Comparison of ENCODE assay signal across 1 cellular context in the genomic region with DNA sequence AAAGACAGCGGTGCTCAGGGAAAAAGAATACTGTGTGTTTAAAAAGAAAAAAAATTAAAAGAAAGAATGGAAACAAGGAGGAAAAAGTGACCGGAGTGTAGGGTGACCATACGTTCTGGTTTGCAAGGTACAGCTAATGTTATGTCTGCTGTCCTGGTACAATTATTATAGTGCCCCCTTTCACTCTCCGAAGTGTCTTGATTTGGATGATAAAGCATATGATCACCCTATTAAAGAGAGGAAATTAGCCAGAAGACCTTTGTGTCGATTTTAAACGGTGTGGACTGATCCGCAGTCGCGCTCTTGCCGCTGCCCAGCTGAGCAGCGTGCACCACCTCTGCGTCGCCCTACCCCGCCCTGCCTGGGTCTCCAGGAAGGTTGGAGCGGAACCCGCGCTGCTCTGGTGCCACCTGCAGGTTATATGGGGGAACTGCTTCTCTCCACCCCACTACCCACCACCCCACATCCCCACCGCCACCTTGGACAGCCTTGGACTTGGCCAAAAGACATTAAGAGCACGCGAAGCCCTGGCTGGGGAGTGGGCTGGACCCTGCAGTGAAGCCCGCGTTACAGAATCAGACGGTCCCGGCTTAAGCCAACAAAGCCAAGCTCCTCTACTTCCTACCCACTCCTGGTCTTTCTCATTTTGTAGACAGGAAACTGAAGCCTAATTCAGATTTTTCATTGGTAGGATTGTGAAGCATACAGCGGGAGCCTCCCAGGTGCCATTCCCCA.
TF ChIP-seq lines count a peak whose summit lies in the region.

No MANE protein-coding gene starts in this region.

TF ChIP-seq in HEK293, 187 proteins besides CTCF, POLR2A, EP300 and RAD21 (continued from another document and continues in another):
- TF ChIP-seq ZBTB20 (tag by site-specific recombination; IDR thresholded peaks at IDR 0.05) (no peak), ZNF530 (tag by site-specific recombination; IDR thresholded peaks at IDR 0.05; ENCODE audit: low read depth) (no peak), REPIN1 (tag by site-specific recombination; IDR thresholded peaks at IDR 0.05; ENCODE audit: low read depth) (no peak), ZNF510 (tag by site-specific recombination; IDR thresholded peaks at IDR 0.05; ENCODE audit: insufficient replicate concordance) (no peak), ZNF132 (tag by site-specific recombination; IDR thresholded peaks at IDR 0.05; ENCODE audit: borderline replicate concordance) (no peak), ZFP69B (tag by site-specific recombination; IDR thresholded peaks at IDR 0.05) (0 out of 2 replicates have a peak, but pooled peaks have one; percentile 12), ZBTB8A (tag by site-specific recombination; IDR thresholded peaks at IDR 0.05) (no peak), ZNF626 (tag by site-specific recombination; IDR thresholded peaks at IDR 0.05) (no peak), ZNF529 (tag by site-specific recombination; IDR thresholded peaks at IDR 0.05; ENCODE audit: insufficient replicate concordance) (no peak), GLIS1 (tag by site-specific recombination; IDR thresholded peaks at IDR 0.05) (peak; percentile 64), TCF7L2 (IDR thresholded peaks at IDR 0.05; ENCODE audit: borderline replicate concordance, low read depth, low read length) (no peak), ZBTB17 (tag by site-specific recombination; IDR thresholded peaks at IDR 0.05) (peak; percentile 96), ZNF16 (tag by site-specific recombination; IDR thresholded peaks at IDR 0.05; ENCODE audit: low read depth) (no peak), ZNF776 (tag by site-specific recombination; IDR thresholded peaks at IDR 0.05; ENCODE audit: borderline replicate concordance) (no peak), ZNF768 (tag by site-specific recombination; IDR thresholded peaks at IDR 0.05) (no peak), ZNF571 (tag by site-specific recombination; IDR thresholded peaks at IDR 0.05) (no peak), ZNF202 (tag by site-specific recombination; IDR thresholded peaks at IDR 0.05; ENCODE audit: borderline replicate concordance) (no peak), ZNF654 (tag by site-specific recombination; IDR thresholded peaks at IDR 0.05; ENCODE audit: low read depth) (peak; percentile 86), ZFP3 (tag by site-specific recombination; IDR thresholded peaks at IDR 0.05; ENCODE audit: low read depth) (no peak), ZSCAN16 (tag by site-specific recombination; IDR thresholded peaks at IDR 0.05) (no peak), ZNF473 (tag by site-specific recombination; IDR thresholded peaks at IDR 0.05) (no peak), BCL11A (tag by site-specific recombination; IDR thresholded peaks at IDR 0.05; ENCODE audit: low read depth) (no peak), ZNF549 (tag by site-specific recombination; IDR thresholded peaks at IDR 0.05) (no peak), ZNF248 (tag by site-specific recombination; IDR thresholded peaks at IDR 0.05) (no peak), ZNF292 (tag by site-specific recombination; IDR thresholded peaks at IDR 0.05; ENCODE audit: borderline replicate concordance, low read depth) (no peak), ZNF521 (tag by site-specific recombination; IDR thresholded peaks at IDR 0.05) (no peak), ZNF658 (tag by site-specific recombination; IDR thresholded peaks at IDR 0.05) (no peak), KLF7 (tag by site-specific recombination; IDR thresholded peaks at IDR 0.05; ENCODE audit: borderline replicate concordance) (no peak), ZEB2 (tag by site-specific recombination; IDR thresholded peaks at IDR 0.05) (0 out of 2 replicates have a peak, but pooled peaks have one; percentile 41), ZNF311 (tag by site-specific recombination; IDR thresholded peaks at IDR 0.05; ENCODE audit: borderline replicate concordance) (no peak), KLF9 (tag by site-specific recombination; IDR thresholded peaks at IDR 0.05; ENCODE audit: low read depth) (peak; percentile 27; the same call in 1 of the 2 replicates), ZNF701 (tag by site-specific recombination; IDR thresholded peaks at IDR 0.05) (no peak)
- TF ChIP-seq, protein P1, sequence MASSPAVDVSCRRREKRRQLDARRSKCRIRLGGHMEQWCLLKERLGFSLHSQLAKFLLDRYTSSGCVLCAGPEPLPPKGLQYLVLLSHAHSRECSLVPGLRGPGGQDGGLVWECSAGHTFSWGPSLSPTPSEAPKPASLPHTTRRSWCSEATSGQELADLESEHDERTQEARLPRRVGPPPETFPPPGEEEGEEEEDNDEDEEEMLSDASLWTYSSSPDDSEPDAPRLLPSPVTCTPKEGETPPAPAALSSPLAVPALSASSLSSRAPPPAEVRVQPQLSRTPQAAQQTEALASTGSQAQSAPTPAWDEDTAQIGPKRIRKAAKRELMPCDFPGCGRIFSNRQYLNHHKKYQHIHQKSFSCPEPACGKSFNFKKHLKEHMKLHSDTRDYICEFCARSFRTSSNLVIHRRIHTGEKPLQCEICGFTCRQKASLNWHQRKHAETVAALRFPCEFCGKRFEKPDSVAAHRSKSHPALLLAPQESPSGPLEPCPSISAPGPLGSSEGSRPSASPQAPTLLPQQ (tag by site-specific recombination; IDR thresholded peaks at IDR 0.05): peak; percentile 29; the same call in 1 of the 2 replicates
- TF ChIP-seq, protein P2, sequence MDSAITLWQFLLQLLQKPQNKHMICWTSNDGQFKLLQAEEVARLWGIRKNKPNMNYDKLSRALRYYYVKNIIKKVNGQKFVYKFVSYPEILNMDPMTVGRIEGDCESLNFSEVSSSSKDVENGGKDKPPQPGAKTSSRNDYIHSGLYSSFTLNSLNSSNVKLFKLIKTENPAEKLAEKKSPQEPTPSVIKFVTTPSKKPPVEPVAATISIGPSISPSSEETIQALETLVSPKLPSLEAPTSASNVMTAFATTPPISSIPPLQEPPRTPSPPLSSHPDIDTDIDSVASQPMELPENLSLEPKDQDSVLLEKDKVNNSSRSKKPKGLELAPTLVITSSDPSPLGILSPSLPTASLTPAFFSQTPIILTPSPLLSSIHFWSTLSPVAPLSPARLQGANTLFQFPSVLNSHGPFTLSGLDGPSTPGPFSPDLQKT (IDR thresholded peaks at IDR 0.05; ENCODE audit: borderline replicate concordance, low read depth, low read length): no peak
- TF ChIP-seq, protein P3, sequence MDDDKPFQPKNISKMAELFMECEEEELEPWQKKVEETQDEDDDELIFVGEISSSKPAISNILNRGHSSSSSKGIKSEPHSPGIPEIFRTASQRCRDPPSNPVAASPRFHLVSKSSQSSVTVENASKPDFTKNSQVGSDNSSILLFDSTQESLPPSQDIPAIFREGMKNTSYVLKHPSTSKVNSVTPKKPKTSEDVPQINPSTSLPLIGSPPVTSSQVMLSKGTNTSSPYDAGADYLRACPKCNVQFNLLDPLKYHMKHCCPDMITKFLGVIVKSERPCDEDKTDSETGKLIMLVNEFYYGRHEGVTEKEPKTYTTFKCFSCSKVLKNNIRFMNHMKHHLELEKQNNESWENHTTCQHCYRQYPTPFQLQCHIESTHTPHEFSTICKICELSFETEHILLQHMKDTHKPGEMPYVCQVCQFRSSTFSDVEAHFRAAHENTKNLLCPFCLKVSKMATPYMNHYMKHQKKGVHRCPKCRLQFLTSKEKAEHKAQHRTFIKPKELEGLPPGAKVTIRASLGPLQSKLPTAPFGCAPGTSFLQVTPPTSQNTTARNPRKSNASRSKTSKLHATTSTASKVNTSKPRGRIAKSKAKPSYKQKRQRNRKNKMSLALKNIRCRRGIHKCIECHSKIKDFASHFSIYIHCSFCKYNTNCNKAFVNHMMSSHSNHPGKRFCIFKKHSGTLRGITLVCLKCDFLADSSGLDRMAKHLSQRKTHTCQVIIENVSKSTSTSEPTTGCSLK (tag by site-specific recombination; IDR thresholded peaks at IDR 0.05): no peak
- TF ChIP-seq, protein P4, sequence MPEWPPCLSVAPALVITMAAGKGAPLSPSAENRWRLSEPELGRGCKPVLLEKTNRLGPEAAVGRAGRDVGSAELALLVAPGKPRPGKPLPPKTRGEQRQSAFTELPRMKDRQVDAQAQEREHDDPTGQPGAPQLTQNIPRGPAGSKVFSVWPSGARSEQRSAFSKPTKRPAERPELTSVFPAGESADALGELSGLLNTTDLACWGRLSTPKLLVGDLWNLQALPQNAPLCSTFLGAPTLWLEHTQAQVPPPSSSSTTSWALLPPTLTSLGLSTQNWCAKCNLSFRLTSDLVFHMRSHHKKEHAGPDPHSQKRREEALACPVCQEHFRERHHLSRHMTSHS (tag by site-specific recombination; IDR thresholded peaks at IDR 0.05): no peak
- TF ChIP-seq, protein P5, sequence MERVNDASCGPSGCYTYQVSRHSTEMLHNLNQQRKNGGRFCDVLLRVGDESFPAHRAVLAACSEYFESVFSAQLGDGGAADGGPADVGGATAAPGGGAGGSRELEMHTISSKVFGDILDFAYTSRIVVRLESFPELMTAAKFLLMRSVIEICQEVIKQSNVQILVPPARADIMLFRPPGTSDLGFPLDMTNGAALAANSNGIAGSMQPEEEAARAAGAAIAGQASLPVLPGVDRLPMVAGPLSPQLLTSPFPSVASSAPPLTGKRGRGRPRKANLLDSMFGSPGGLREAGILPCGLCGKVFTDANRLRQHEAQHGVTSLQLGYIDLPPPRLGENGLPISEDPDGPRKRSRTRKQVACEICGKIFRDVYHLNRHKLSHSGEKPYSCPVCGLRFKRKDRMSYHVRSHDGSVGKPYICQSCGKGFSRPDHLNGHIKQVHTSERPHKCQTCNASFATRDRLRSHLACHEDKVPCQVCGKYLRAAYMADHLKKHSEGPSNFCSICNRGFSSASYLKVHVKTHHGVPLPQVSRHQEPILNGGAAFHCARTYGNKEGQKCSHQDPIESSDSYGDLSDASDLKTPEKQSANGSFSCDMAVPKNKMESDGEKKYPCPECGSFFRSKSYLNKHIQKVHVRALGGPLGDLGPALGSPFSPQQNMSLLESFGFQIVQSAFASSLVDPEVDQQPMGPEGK (tag by site-specific recombination; IDR thresholded peaks at IDR 0.05): peak; percentile 53; the same call in 1 of the 2 replicates
- TF ChIP-seq, protein P6, sequence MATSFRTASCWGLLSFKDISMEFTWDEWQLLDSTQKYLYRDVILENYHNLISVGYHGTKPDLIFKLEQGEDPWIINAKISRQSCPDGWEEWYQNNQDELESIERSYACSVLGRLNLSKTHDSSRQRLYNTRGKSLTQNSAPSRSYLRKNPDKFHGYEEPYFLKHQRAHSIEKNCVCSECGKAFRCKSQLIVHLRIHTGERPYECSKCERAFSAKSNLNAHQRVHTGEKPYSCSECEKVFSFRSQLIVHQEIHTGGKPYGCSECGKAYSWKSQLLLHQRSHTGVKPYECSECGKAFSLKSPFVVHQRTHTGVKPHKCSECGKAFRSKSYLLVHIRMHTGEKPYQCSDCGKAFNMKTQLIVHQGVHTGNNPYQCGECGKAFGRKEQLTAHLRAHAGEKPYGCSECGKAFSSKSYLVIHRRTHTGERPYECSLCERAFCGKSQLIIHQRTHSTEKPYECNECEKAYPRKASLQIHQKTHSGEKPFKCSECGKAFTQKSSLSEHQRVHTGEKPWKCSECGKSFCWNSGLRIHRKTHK (tag by site-specific recombination; IDR thresholded peaks at IDR 0.05): no peak
- TF ChIP-seq, protein P7, sequence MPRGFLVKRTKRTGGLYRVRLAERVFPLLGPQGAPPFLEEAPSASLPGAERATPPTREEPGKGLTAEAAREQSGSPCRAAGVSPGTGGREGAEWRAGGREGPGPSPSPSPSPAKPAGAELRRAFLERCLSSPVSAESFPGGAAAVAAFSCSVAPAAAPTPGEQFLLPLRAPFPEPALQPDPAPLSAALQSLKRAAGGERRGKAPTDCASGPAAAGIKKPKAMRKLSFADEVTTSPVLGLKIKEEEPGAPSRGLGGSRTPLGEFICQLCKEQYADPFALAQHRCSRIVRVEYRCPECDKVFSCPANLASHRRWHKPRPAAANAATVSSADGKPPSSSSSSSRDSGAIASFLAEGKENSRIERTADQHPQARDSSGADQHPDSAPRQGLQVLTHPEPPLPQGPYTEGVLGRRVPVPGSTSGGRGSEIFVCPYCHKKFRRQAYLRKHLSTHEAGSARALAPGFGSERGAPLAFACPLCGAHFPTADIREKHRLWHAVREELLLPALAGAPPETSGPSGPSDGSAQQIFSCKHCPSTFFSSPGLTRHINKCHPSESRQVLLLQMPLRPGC (tag by site-specific recombination; IDR thresholded peaks at IDR 0.05): no peak
- TF ChIP-seq, protein P8, sequence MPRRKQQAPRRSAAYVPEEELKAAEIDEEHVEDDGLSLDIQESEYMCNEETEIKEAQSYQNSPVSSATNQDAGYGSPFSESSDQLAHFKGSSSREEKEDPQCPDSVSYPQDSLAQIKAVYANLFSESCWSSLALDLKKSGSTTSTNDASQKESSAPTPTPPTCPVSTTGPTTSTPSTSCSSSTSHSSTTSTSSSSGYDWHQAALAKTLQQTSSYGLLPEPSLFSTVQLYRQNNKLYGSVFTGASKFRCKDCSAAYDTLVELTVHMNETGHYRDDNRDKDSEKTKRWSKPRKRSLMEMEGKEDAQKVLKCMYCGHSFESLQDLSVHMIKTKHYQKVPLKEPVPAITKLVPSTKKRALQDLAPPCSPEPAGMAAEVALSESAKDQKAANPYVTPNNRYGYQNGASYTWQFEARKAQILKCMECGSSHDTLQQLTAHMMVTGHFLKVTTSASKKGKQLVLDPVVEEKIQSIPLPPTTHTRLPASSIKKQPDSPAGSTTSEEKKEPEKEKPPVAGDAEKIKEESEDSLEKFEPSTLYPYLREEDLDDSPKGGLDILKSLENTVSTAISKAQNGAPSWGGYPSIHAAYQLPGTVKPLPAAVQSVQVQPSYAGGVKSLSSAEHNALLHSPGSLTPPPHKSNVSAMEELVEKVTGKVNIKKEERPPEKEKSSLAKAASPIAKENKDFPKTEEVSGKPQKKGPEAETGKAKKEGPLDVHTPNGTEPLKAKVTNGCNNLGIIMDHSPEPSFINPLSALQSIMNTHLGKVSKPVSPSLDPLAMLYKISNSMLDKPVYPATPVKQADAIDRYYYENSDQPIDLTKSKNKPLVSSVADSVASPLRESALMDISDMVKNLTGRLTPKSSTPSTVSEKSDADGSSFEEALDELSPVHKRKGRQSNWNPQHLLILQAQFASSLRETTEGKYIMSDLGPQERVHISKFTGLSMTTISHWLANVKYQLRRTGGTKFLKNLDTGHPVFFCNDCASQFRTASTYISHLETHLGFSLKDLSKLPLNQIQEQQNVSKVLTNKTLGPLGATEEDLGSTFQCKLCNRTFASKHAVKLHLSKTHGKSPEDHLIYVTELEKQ (tag by site-specific recombination; IDR thresholded peaks at IDR 0.05; ENCODE audit: borderline replicate concordance): no peak
- TF ChIP-seq, protein P9, sequence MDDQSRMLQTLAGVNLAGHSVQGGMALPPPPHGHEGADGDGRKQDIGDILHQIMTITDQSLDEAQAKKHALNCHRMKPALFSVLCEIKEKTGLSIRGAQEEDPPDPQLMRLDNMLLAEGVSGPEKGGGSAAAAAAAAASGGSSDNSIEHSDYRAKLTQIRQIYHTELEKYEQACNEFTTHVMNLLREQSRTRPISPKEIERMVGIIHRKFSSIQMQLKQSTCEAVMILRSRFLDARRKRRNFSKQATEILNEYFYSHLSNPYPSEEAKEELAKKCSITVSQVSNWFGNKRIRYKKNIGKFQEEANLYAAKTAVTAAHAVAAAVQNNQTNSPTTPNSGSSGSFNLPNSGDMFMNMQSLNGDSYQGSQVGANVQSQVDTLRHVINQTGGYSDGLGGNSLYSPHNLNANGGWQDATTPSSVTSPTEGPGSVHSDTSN (CRISPR knock-in tag; IDR thresholded peaks at IDR 0.05): no peak
- TF ChIP-seq, protein P10, sequence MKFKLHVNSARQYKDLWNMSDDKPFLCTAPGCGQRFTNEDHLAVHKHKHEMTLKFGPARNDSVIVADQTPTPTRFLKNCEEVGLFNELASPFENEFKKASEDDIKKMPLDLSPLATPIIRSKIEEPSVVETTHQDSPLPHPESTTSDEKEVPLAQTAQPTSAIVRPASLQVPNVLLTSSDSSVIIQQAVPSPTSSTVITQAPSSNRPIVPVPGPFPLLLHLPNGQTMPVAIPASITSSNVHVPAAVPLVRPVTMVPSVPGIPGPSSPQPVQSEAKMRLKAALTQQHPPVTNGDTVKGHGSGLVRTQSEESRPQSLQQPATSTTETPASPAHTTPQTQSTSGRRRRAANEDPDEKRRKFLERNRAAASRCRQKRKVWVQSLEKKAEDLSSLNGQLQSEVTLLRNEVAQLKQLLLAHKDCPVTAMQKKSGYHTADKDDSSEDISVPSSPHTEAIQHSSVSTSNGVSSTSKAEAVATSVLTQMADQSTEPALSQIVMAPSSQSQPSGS (tag by site-specific recombination; IDR thresholded peaks at IDR 0.05; ENCODE audit: low read depth): no peak
